1 cellular context compared by ENCODE assay signal in the genomic region with DNA sequence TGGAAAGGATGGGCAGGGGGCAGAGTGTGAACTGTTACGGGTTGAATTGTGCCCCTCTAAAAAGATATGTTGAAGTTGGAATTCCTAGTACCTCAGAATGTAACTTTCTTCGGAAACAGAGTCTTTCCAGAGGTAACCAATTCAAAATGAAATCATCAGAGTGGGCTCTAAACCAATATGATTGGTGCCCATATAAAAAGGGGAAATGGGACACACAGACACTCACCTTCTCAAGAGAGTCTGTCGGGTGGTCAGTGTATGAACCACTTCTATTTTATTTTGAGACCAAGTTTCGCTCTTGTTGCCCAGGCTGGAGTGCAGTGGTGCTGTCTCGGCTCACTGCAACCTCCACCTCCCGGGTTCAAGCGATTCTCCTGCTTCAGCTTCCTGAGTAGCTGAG.
TF ChIP-seq lines count a peak whose summit lies in the region.

No MANE protein-coding gene starts in this region.

TF ChIP-seq in SK-N-SH, 30 proteins besides CTCF, POLR2A, EP300 and RAD21 (continued from another document):
- TF ChIP-seq, protein P1, sequence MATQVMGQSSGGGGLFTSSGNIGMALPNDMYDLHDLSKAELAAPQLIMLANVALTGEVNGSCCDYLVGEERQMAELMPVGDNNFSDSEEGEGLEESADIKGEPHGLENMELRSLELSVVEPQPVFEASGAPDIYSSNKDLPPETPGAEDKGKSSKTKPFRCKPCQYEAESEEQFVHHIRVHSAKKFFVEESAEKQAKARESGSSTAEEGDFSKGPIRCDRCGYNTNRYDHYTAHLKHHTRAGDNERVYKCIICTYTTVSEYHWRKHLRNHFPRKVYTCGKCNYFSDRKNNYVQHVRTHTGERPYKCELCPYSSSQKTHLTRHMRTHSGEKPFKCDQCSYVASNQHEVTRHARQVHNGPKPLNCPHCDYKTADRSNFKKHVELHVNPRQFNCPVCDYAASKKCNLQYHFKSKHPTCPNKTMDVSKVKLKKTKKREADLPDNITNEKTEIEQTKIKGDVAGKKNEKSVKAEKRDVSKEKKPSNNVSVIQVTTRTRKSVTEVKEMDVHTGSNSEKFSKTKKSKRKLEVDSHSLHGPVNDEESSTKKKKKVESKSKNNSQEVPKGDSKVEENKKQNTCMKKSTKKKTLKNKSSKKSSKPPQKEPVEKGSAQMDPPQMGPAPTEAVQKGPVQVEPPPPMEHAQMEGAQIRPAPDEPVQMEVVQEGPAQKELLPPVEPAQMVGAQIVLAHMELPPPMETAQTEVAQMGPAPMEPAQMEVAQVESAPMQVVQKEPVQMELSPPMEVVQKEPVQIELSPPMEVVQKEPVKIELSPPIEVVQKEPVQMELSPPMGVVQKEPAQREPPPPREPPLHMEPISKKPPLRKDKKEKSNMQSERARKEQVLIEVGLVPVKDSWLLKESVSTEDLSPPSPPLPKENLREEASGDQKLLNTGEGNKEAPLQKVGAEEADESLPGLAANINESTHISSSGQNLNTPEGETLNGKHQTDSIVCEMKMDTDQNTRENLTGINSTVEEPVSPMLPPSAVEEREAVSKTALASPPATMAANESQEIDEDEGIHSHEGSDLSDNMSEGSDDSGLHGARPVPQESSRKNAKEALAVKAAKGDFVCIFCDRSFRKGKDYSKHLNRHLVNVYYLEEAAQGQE (IDR thresholded peaks at IDR 0.05; ENCODE audit: low read depth, low read length), result no peak
- TF ChIP-seq POLR2AphosphoS5 (IDR thresholded peaks at IDR 0.05; ENCODE audit: low read depth, low read length) (no peak), GATA2 (CRISPR knock-in tag; IDR thresholded peaks at IDR 0.05) (no peak), GABPA (IDR thresholded peaks at IDR 0.05; ENCODE audit: low read depth) (no peak), NFIC (IDR thresholded peaks at IDR 0.05; ENCODE audit: borderline replicate concordance) (no peak), NRF1 (IDR thresholded peaks at IDR 0.05; ENCODE audit: low read depth, low read length) (no peak), ELF1 (IDR thresholded peaks at IDR 0.05) (no peak), TAF1 (IDR thresholded peaks at IDR 0.05; ENCODE audit: borderline replicate concordance, low read depth, low read length) (no peak)
- TF ChIP-seq, protein P2, sequence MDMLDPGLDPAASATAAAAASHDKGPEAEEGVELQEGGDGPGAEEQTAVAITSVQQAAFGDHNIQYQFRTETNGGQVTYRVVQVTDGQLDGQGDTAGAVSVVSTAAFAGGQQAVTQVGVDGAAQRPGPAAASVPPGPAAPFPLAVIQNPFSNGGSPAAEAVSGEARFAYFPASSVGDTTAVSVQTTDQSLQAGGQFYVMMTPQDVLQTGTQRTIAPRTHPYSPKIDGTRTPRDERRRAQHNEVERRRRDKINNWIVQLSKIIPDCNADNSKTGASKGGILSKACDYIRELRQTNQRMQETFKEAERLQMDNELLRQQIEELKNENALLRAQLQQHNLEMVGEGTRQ (IDR thresholded peaks at IDR 0.05; ENCODE audit: borderline replicate concordance, low read depth, low read length), result no peak
- TF ChIP-seq, protein P3, sequence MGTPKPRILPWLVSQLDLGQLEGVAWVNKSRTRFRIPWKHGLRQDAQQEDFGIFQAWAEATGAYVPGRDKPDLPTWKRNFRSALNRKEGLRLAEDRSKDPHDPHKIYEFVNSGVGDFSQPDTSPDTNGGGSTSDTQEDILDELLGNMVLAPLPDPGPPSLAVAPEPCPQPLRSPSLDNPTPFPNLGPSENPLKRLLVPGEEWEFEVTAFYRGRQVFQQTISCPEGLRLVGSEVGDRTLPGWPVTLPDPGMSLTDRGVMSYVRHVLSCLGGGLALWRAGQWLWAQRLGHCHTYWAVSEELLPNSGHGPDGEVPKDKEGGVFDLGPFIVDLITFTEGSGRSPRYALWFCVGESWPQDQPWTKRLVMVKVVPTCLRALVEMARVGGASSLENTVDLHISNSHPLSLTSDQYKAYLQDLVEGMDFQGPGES (IDR thresholded peaks at IDR 0.05; ENCODE audit: low read depth, low read length), result no peak
- TF ChIP-seq, protein P4, sequence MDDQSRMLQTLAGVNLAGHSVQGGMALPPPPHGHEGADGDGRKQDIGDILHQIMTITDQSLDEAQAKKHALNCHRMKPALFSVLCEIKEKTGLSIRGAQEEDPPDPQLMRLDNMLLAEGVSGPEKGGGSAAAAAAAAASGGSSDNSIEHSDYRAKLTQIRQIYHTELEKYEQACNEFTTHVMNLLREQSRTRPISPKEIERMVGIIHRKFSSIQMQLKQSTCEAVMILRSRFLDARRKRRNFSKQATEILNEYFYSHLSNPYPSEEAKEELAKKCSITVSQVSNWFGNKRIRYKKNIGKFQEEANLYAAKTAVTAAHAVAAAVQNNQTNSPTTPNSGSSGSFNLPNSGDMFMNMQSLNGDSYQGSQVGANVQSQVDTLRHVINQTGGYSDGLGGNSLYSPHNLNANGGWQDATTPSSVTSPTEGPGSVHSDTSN (IDR thresholded peaks at IDR 0.05), result no peak
- TF ChIP-seq, protein P5, sequence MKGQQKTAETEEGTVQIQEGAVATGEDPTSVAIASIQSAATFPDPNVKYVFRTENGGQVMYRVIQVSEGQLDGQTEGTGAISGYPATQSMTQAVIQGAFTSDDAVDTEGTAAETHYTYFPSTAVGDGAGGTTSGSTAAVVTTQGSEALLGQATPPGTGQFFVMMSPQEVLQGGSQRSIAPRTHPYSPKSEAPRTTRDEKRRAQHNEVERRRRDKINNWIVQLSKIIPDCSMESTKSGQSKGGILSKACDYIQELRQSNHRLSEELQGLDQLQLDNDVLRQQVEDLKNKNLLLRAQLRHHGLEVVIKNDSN (IDR thresholded peaks at IDR 0.05; ENCODE audit: borderline replicate concordance, low read depth), result no peak
TF ChIP-seq in SK-N-SH: peak in this region for 0.
